In the genomic region with DNA sequence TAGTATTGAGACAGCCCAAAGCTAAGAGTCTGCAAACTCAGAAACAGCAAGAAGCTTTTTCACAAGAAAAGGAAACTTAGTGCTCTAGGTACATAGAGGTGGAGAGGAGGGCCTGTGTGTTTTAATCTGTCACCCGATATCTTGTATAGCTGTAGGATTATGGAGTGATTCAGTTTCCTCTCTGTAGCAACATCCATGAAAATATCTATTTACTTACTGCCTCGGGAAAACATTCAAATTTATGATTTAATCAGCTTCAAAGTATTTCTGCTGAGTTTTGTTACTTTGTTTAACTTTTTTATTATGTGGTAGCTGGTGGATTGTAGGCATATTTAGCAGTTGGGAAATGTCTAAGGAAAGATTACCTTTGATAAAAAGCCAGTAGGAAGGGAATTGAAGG, we compare ENCODE assay signal across 11 cellular contexts.
DNase-seq lines count a peak whose midpoint lies in the region; ATAC-seq and TF ChIP-seq lines count a peak whose summit lies in the region.
"Had no signal": no experiment of that assay in that cellular context is flagged by ENCODE, and none has a peak within 500 bp of the region (broad histone marks: within the 10 kb centered on the region; RNA-seq: fewer than 3 reads in every experiment).

No MANE protein-coding gene starts in this region.

- H3K4me3 Mint-ChIP-seq in stimulated activated naive CD8-positive, alpha-beta T cell treated with anti-CD3 and anti-CD28 coated beads, Interleukin-15, Interleukin-2, amounts not matched to agents 100 ng/mL and 50 ng/mL, for 24 hours = no peak overlapping the region
- H3K4me3 Mint-ChIP-seq in activated CD4-positive, alpha-beta memory T cell treated with anti-CD3 and anti-CD28 coated beads, Interleukin-2, amount 10 ng/mL, durations not matched to agents 7 days and 5 days = no peak overlapping the region

- TF ChIP-seq CTCF in fibroblast of pulmonary artery (IDR thresholded peaks at IDR 0.05; ENCODE audit: low read length, missing control alignments) = no peak

- DNase-seq in stimulated activated naive CD8-positive, alpha-beta T cell treated with anti-CD3 and anti-CD28 coated beads, Interleukin-15, Interleukin-2, amounts not matched to agents 100 U/mL and 50 U/mL, for 24 hours = no peak
- DNase-seq in activated CD4-positive, alpha-beta memory T cell treated with anti-CD3 and anti-CD28 coated beads, Interleukin-2, amount 10 ng/mL, durations not matched to agents 7 days and 5 days = no peak
- DNase-seq in fibroblast of pulmonary artery (ENCODE audit: low read depth) (peak; percentile 56), SHP77 (lab: John Stamatoyannopoulos, UW) (no peak)
- no peak for DNase-seq in stimulated activated CD4-positive, alpha-beta T cell treated with anti-CD3 and anti-CD28 coated beads, Interleukin-2, amount 100 ng/mL, for 24 hours
- DNase-seq: activated effector memory CD4-positive, alpha-beta T cell treated with anti-CD3 and anti-CD28 coated beads, Interleukin-2, amount 50 U/mL, for 16 hours; foreskin melanocyte had no signal

- peak overlapping the region; percentile 65 for H3K27ac Mint-ChIP-seq in stimulated activated naive CD8-positive, alpha-beta T cell treated with anti-CD3 and anti-CD28 coated beads, Interleukin-15, Interleukin-2, amounts not matched to agents 100 ng/mL and 50 ng/mL, for 24 hours
- peak overlapping the region; percentile 67 for H3K27ac Mint-ChIP-seq in activated CD4-positive, alpha-beta memory T cell treated with anti-CD3 and anti-CD28 coated beads, Interleukin-2, amount 10 ng/mL, durations not matched to agents 7 days and 5 days

- peaks cover 68% of the 10 kb centered on the region for H3K4me1 Mint-ChIP-seq in stimulated activated naive CD8-positive, alpha-beta T cell treated with anti-CD3 and anti-CD28 coated beads, Interleukin-15, Interleukin-2, amounts not matched to agents 100 ng/mL and 50 ng/mL, for 24 hours (ENCODE audit: low read depth)
- peaks cover 75% of the 10 kb centered on the region for H3K4me1 Mint-ChIP-seq in activated CD4-positive, alpha-beta memory T cell treated with anti-CD3 and anti-CD28 coated beads, Interleukin-2, amount 10 ng/mL, durations not matched to agents 7 days and 5 days

- CTCF ChIA-PET in activated CD4-positive, alpha-beta memory T cell treated with anti-CD3 and anti-CD28 coated beads, Interleukin-2, amount 10 ng/mL, durations not matched to agents 7 days and 5 days (lab: Charles Lee) = interaction anchor here (0.8 to 4.8 kb wide), 14 partner anchors 10 to 494 kb away, joined by 3 to 61 read pairs (median 5); a partner anchor contains a TSS

- H3K36me3 Mint-ChIP-seq in stimulated activated naive CD8-positive, alpha-beta T cell treated with anti-CD3 and anti-CD28 coated beads, Interleukin-15, Interleukin-2, amounts not matched to agents 100 ng/mL and 50 ng/mL, for 24 hours (ENCODE audit: low read depth) = no peaks in the 10 kb centered on the region
- H3K36me3 Mint-ChIP-seq in activated CD4-positive, alpha-beta memory T cell treated with anti-CD3 and anti-CD28 coated beads, Interleukin-2, amount 10 ng/mL, durations not matched to agents 7 days and 5 days (ENCODE audit: low read depth) = peaks cover 6% of the 10 kb centered on the region

- ATAC-seq in stimulated activated naive CD8-positive, alpha-beta T cell treated with anti-CD3 and anti-CD28 coated beads, Interleukin-15, Interleukin-2, amounts not matched to agents 100 U/mL and 50 U/mL, for 24 hours = no peak
- no peak for ATAC-seq in GM19397 (IDR thresholded peaks at IDR 0.05; ENCODE audit: unreplicated experiment)
- ATAC-seq in GM18870 (IDR thresholded peaks at IDR 0.05; ENCODE audit: unreplicated experiment) = no peak

- H3K27me3 Mint-ChIP-seq in stimulated activated naive CD8-positive, alpha-beta T cell treated with anti-CD3 and anti-CD28 coated beads, Interleukin-15, Interleukin-2, amounts not matched to agents 100 ng/mL and 50 ng/mL, for 24 hours = no peaks in the 10 kb centered on the region
- no peaks in the 10 kb centered on the region for H3K27me3 Mint-ChIP-seq in activated CD4-positive, alpha-beta memory T cell treated with anti-CD3 and anti-CD28 coated beads, Interleukin-2, amount 10 ng/mL, durations not matched to agents 7 days and 5 days

- POLR2A ChIA-PET in activated CD4-positive, alpha-beta memory T cell treated with anti-CD3 and anti-CD28 coated beads, Interleukin-2, amount 10 ng/mL, durations not matched to agents 7 days and 5 days (lab: Charles Lee) = interaction anchor here (0.8 to 2.3 kb wide), 8 partner anchors 11 to 514 kb away, joined by 3 to 7 read pairs (median 3); a partner anchor contains a TSS

- H3K4me3 ChIP-seq in fibroblast of pulmonary artery (replicated peaks; ENCODE audit: low read depth, low read length) = no peak overlapping the region
- H3K4me3 ChIP-seq: HAP-1 had no signal

- H3K9me3 Mint-ChIP-seq in stimulated activated naive CD8-positive, alpha-beta T cell treated with anti-CD3 and anti-CD28 coated beads, Interleukin-15, Interleukin-2, amounts not matched to agents 100 ng/mL and 50 ng/mL, for 24 hours = no peaks in the 10 kb centered on the region
- no peaks in the 10 kb centered on the region for H3K9me3 Mint-ChIP-seq in activated CD4-positive, alpha-beta memory T cell treated with anti-CD3 and anti-CD28 coated beads, Interleukin-2, amount 10 ng/mL, durations not matched to agents 7 days and 5 days
